In genomic region chr5:158354958-158355357, GRCh38 we compare ENCODE assay signal across 1 cellular context.
A peak's percentile ranks its signal among the peaks of the same experiment; 100 is the strongest.
TF ChIP-seq lines count a peak whose summit lies in the region.

No MANE protein-coding gene starts in this region.

TF ChIP-seq in GM12878, 131 proteins besides CTCF, POLR2A, EP300 and RAD21 (continued from another document):
- 0 out of 2 replicates have a peak, but pooled peaks have one; percentile 30 for TF ChIP-seq MLLT1 (IDR thresholded peaks at IDR 0.05)
- no peak for TF ChIP-seq GATAD2B (conservative IDR thresholded peaks at IDR 0.05; ENCODE audit: low read depth)
- TF ChIP-seq ATF7 (IDR thresholded peaks at IDR 0.05; ENCODE audit: low read depth): 0 out of 2 replicates have a peak, but pooled peaks have one; percentile 26
- TF ChIP-seq TCF3 (IDR thresholded peaks at IDR 0.05; ENCODE audit: borderline replicate concordance, insufficient read depth, low read depth, low read length): no peak
- peak; percentile 98 for TF ChIP-seq CBX5 (IDR thresholded peaks at IDR 0.05; ENCODE audit: low read depth)
- 0 out of 2 replicates have a peak, but pooled peaks have one; percentile 29 for TF ChIP-seq NBN (IDR thresholded peaks at IDR 0.05)
- TF ChIP-seq, protein P1, sequence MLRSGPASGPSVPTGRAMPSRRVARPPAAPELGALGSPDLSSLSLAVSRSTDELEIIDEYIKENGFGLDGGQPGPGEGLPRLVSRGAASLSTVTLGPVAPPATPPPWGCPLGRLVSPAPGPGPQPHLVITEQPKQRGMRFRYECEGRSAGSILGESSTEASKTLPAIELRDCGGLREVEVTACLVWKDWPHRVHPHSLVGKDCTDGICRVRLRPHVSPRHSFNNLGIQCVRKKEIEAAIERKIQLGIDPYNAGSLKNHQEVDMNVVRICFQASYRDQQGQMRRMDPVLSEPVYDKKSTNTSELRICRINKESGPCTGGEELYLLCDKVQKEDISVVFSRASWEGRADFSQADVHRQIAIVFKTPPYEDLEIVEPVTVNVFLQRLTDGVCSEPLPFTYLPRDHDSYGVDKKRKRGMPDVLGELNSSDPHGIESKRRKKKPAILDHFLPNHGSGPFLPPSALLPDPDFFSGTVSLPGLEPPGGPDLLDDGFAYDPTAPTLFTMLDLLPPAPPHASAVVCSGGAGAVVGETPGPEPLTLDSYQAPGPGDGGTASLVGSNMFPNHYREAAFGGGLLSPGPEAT (IDR thresholded peaks at IDR 0.05; ENCODE audit: low read depth): 0 out of 2 replicates have a peak, but pooled peaks have one; percentile 32
- peak; percentile 39 for TF ChIP-seq RUNX3 (IDR thresholded peaks at IDR 0.05; ENCODE audit: low read length)
- TF ChIP-seq MEF2A (IDR thresholded peaks at IDR 0.05; ENCODE audit: insufficient read depth, low read depth, low read length): peak; percentile 71
- TF ChIP-seq BMI1 (IDR thresholded peaks at IDR 0.05; ENCODE audit: borderline replicate concordance): no peak
- no peak for TF ChIP-seq RBBP5 (conservative IDR thresholded peaks at IDR 0.05)
- 0 out of 2 replicates have a peak, but pooled peaks have one; percentile 26 for TF ChIP-seq FOXM1 (IDR thresholded peaks at IDR 0.05; ENCODE audit: low read depth, low read length)
- TF ChIP-seq CBX3 (IDR thresholded peaks at IDR 0.05; ENCODE audit: borderline replicate concordance, low read depth): 0 out of 2 replicates have a peak, but pooled peaks have one; percentile 76
- TF ChIP-seq NFIC (IDR thresholded peaks at IDR 0.05; ENCODE audit: low read depth, low read length): 0 out of 2 replicates have a peak, but pooled peaks have one; percentile 39
- 0 out of 2 replicates have a peak, but pooled peaks have one; percentile 4 for TF ChIP-seq SPI1 (IDR thresholded peaks at IDR 0.05; ENCODE audit: borderline replicate concordance, insufficient read depth, low read depth, low read length)
- no peak for TF ChIP-seq PML (IDR thresholded peaks at IDR 0.05; ENCODE audit: low read length)
